Comparison of ENCODE assay signal across 8 cellular contexts in genomic region chr6:80105972-80106417, GRCh38. TPM values are rescaled to one million over a fixed set of nuclear protein-coding genes. Genes with fewer than 3 reads are reported as not detected.
DNase-seq lines count a peak whose midpoint lies in the region; TF ChIP-seq lines count a peak whose summit lies in the region.

No MANE protein-coding gene starts in this region.

- peak overlapping the region; percentile 90 for H3K27ac Mint-ChIP-seq in activated naive CD4-positive, alpha-beta T cell treated with anti-CD3 and anti-CD28 coated beads, Interleukin-2, amount 10 ng/mL, durations not matched to agents 7 days and 5 days
- peak overlapping the region; percentile 11 to 88 (median 32) for H3K27ac Mint-ChIP-seq in IgD-negative memory B cell

- H3K79me2 ChIP-seq in parathyroid adenoma = peaks cover 2% of the 10 kb centered on the region

- no peaks in the 10 kb centered on the region for H3K9me3 ChIP-seq in effector memory CD4-positive, alpha-beta T cell (ENCODE audit: control insufficient read depth, low read length)
- no peaks in the 10 kb centered on the region for H3K9me3 ChIP-seq in parathyroid adenoma (ENCODE audit: control insufficient read depth, low read length)

- H3K27me3 Mint-ChIP-seq in activated naive CD4-positive, alpha-beta T cell treated with anti-CD3 and anti-CD28 coated beads, Interleukin-2, amount 10 ng/mL, durations not matched to agents 7 days and 5 days = peaks cover 15% of the 10 kb centered on the region
- H3K27me3 Mint-ChIP-seq in IgD-negative memory B cell = peaks cover 4% of the 10 kb centered on the region

- peaks cover 1% of the 10 kb centered on the region for H3K36me3 Mint-ChIP-seq in activated naive CD4-positive, alpha-beta T cell treated with anti-CD3 and anti-CD28 coated beads, Interleukin-2, amount 10 ng/mL, durations not matched to agents 7 days and 5 days
- H3K36me3 Mint-ChIP-seq in IgD-negative memory B cell = peaks cover 1% of the 10 kb centered on the region

- peak overlapping the region; percentile 89 for H2AFZ ChIP-seq in parathyroid adenoma

- H3K9ac ChIP-seq in parathyroid adenoma = no peak overlapping the region

- peak overlapping the region; percentile 85 for H3K4me2 ChIP-seq in parathyroid adenoma (ENCODE audit: low read length)

- no peaks in the 10 kb centered on the region for H3K4me1 ChIP-seq in effector memory CD4-positive, alpha-beta T cell (ENCODE audit: control insufficient read depth, insufficient read depth, low read length, poor library complexity, severe bottlenecking)
- no peaks in the 10 kb centered on the region for H3K4me1 ChIP-seq in parathyroid adenoma

- CTCF ChIA-PET in activated naive CD4-positive, alpha-beta T cell treated with anti-CD3 and anti-CD28 coated beads, Interleukin-2, amount 10 ng/mL, durations not matched to agents 7 days and 5 days (lab: Charles Lee) = interaction anchor here (0.7 to 1.1 kb wide), 2 partner anchors 157 to 328 kb away, joined by 3 read pairs; no protein-coding TSS in a partner anchor

- H3K36me3 ChIP-seq in effector memory CD4-positive, alpha-beta T cell (ENCODE audit: control insufficient read depth, insufficient read depth, low read length) = no peaks in the 10 kb centered on the region
- no peaks in the 10 kb centered on the region for H3K36me3 ChIP-seq in parathyroid adenoma (ENCODE audit: control insufficient read depth, insufficient read depth, low read length)

- H3K9me3 Mint-ChIP-seq in activated naive CD4-positive, alpha-beta T cell treated with anti-CD3 and anti-CD28 coated beads, Interleukin-2, amount 10 ng/mL, durations not matched to agents 7 days and 5 days = no peaks in the 10 kb centered on the region
- no peaks in the 10 kb centered on the region for H3K9me3 Mint-ChIP-seq in IgD-negative memory B cell

- H3K27ac ChIP-seq in effector memory CD4-positive, alpha-beta T cell (ENCODE audit: insufficient read depth, low read length, poor library complexity, severe bottlenecking) = no peak overlapping the region
- peak overlapping the region; percentile 62 for H3K27ac ChIP-seq in parathyroid adenoma

- H3K4me3 Mint-ChIP-seq in activated naive CD4-positive, alpha-beta T cell treated with anti-CD3 and anti-CD28 coated beads, Interleukin-2, amount 10 ng/mL, durations not matched to agents 7 days and 5 days = peak overlapping the region; percentile 92
- peak overlapping the region; percentile 83 to 97 (median 89) for H3K4me3 Mint-ChIP-seq in IgD-negative memory B cell

- TF ChIP-seq CTCF in parathyroid adenoma (IDR thresholded peaks at IDR 0.05) = no peak

- peak overlapping the region; percentile 18 for H3K4me3 ChIP-seq in effector memory CD4-positive, alpha-beta T cell (ENCODE audit: insufficient read depth, low read depth, low read length, poor library complexity, severe bottlenecking)
- H3K4me3 ChIP-seq in parathyroid adenoma (ENCODE audit: low read depth, low read length) = peak overlapping the region; percentile 75

- DNase-seq in activated naive CD4-positive, alpha-beta T cell treated with anti-CD3 and anti-CD28 coated beads, Interleukin-2, amount 10 ng/mL, durations not matched to agents 7 days and 5 days = no peak
- no peak for DNase-seq in activated naive CD4-positive, alpha-beta T cell treated with anti-CD3 and anti-CD28 coated beads, Interleukin-2, amount 50 U/mL, for 16 hours
- no peak for DNase-seq in effector memory CD4-positive, alpha-beta T cell
- DNase-seq in globus pallidus (ENCODE audit: low spot score) = no peak
- no peak for DNase-seq in midbrain (lab: John Stamatoyannopoulos, UW)
- DNase-seq in pons (ENCODE audit: low spot score) = no peak

- H3K27me3 ChIP-seq in effector memory CD4-positive, alpha-beta T cell (replicated peaks; ENCODE audit: control insufficient read depth, insufficient read depth, low read length, poor library complexity, severe bottlenecking) = no peaks in the 10 kb centered on the region
- H3K27me3 ChIP-seq in parathyroid adenoma (ENCODE audit: control insufficient read depth, insufficient read depth, low read length) = no peaks in the 10 kb centered on the region

- H3K4me1 Mint-ChIP-seq in activated naive CD4-positive, alpha-beta T cell treated with anti-CD3 and anti-CD28 coated beads, Interleukin-2, amount 10 ng/mL, durations not matched to agents 7 days and 5 days = peaks cover 22% of the 10 kb centered on the region
- peaks cover 10 to 17% (median 12%) of the 10 kb centered on the region in 3 donors for H3K4me1 Mint-ChIP-seq in IgD-negative memory B cell

RNA-seq across cellular contexts. Expression of gene BCKDHB, which starts 0.5 kb away (rescaled TPM):
- 17.4 TPM for polyA plus RNA-seq in IgD-negative memory B cell
